ENCODE assay signal across 32 cellular contexts in the genomic region with DNA sequence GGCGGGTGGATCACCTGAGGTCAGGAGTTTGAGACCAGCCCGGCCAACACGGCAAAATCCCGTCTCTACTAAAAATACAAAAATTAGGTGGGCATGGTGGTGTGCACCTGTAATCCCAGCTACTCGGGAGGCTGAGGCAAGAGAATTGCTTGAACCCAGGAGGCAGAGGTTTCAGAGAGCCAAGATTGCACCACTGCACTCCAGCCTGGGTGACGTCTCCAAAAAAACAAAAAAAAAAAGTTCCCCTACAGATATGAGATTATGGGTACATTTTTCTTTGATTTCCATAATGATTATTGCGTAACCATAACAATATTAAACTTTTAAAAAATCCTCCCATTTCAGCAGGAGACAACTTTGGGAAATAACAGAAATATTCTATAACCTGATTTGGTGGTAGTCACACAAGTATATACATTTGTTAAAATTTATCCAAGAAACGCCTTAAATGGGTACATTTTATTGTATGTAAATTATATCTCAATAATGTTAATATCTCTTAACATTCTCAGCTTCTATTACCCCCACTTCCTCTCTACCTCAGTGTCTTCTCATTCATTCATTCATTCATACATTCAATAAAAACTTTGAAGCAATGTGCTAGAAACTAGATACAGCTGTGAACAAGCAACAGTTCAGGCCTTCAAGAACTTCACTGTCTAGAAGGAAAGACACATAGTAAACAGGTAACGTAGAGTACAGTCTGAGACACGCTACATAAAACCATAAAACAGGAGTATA.
"Had no signal": no experiment of that assay in that cellular context is flagged by ENCODE, and none has a peak within 500 bp of the region (broad histone marks: within the 10 kb centered on the region; RNA-seq: fewer than 3 reads in every experiment).

No MANE protein-coding gene starts in this region.

- H3K9me3 Mint-ChIP-seq: immature natural killer cell; naive thymus-derived CD8-positive, alpha-beta T cell; nephron; neural crest cell; stimulated activated memory B cell treated with anti-CD40 and anti-IgM and Interleukin-4, amounts not matched to agents 10 μg/mL and 1 μg/mL and 100 μg/mL, for 72 hours; stimulated activated naive CD8-positive, alpha-beta T cell treated with anti-CD3 and anti-CD28 coated beads, Interleukin-15, amount 100 ng/mL, for 72 hours; type B pancreatic cell had no signal

- H3K4me3 ChIP-seq: left lung, lower lobe of right lung, pancreas, prostate gland, sigmoid colon, spleen, tibial nerve, uterus had no signal

- H3K27me3 ChIP-seq: left lung, pancreas, sigmoid colon, spleen, tibial nerve, uterus had no signal

- ATAC-seq: left colon; left lung; lower lobe of right lung; naive thymus-derived CD8-positive, alpha-beta T cell; pancreas; right cardiac atrium; stimulated activated memory B cell treated with anti-CD40 and anti-IgM and Interleukin-4, amounts not matched to agents 10 μg/mL and 1 μg/mL and 100 μg/mL, for 72 hours; stimulated activated naive CD8-positive, alpha-beta T cell treated with anti-CD3 and anti-CD28 coated beads, Interleukin-15, amount 100 ng/mL, for 72 hours had no signal

- H3K27me3 Mint-ChIP-seq: naive thymus-derived CD8-positive, alpha-beta T cell; stimulated activated memory B cell treated with anti-CD40 and anti-IgM and Interleukin-4, amounts not matched to agents 10 μg/mL and 1 μg/mL and 100 μg/mL, for 72 hours; stimulated activated naive CD8-positive, alpha-beta T cell treated with anti-CD3 and anti-CD28 coated beads, Interleukin-15, amount 100 ng/mL, for 72 hours; type B pancreatic cell had no signal

- H3K36me3 ChIP-seq: pancreas, prostate gland, uterus had no signal

- H3K4me3 Mint-ChIP-seq: immature natural killer cell; nephron; neural crest cell; stimulated activated memory B cell treated with anti-CD40 and anti-IgM and Interleukin-4, amounts not matched to agents 10 μg/mL and 1 μg/mL and 100 μg/mL, for 72 hours; type B pancreatic cell had no signal

- FAIRE-seq: islet of Langerhans, kidney, pancreas, small intestine had no signal

- DNase-seq: hypothalamus; immature natural killer cell; kidney; left colon; left lung; lower lobe of right lung; mammary epithelial cell; mesenchymal stem cell; naive thymus-derived CD8-positive, alpha-beta T cell; nucleus accumbens; pancreas; posterior cingulate gyrus; retina; right cardiac atrium; sigmoid colon; small intestine; spleen; stimulated activated CD4-positive, alpha-beta T cell treated with anti-CD3 and anti-CD28 coated beads, Interleukin-1b, Interleukin-23, amount 100 ng/mL, for 48 hours; stimulated activated CD4-positive, alpha-beta T cell treated with anti-CD3 and anti-CD28 coated beads, Interleukin-2, amount 100 ng/mL, for 48 hours; stimulated activated CD4-positive, alpha-beta T cell treated with anti-CD3 and anti-CD28 coated beads, Interleukin-4, amount 100 ng/mL, for 4 hours; stimulated activated CD8-positive, alpha-beta memory T cell treated with anti-CD3 and anti-CD28 coated beads, Interleukin-4, amount 100 ng/mL, for 48 hours; stimulated activated naive CD4-positive, alpha-beta T cell treated with Interleukin-2 at 50 U/mL for 16 hours; stimulated activated naive CD8-positive, alpha-beta T cell treated with anti-CD3 and anti-CD28 coated beads, Interleukin-15, amount 100 ng/mL, for 72 hours; substantia nigra; uterus had no signal

- H3K4me1 ChIP-seq: uterus had no signal

- H3K27ac ChIP-seq: left lung, lower lobe of right lung, pancreas, prostate gland, sigmoid colon, spleen, tibial nerve, uterus had no signal

- H3K27ac Mint-ChIP-seq: nephron; stimulated activated memory B cell treated with anti-CD40 and anti-IgM and Interleukin-4, amounts not matched to agents 10 μg/mL and 1 μg/mL and 100 μg/mL, for 72 hours; type B pancreatic cell had no signal

- H3K9me3 ChIP-seq: left lung, lower lobe of right lung, pancreas, prostate gland, sigmoid colon, spleen, tibial nerve, uterus had no signal
